8 cellular contexts compared by ENCODE assay signal in genomic region chr5:122192883-122193496, GRCh38.
DNase-seq lines count a peak whose midpoint lies in the region; ATAC-seq, FAIRE-seq and TF ChIP-seq lines count a peak whose summit lies in the region.

No MANE protein-coding gene starts in this region.

- TF ChIP-seq POLR2A in heart left ventricle (IDR thresholded peaks at IDR 0.05) = no peak

- WGBS in heart left ventricle, 4 donors = 9 to 14% (median 11%) methylated on average over 4 of the region's 4 CpGs

- H3K36me3 ChIP-seq in heart left ventricle = no peaks in the 10 kb centered on the region
- H3K36me3 ChIP-seq in skeletal muscle satellite cell (ENCODE audit: insufficient read depth, low read length) = no peaks in the 10 kb centered on the region

- peak; percentile 68 for FAIRE-seq in D721Med (lab: Jason Lieb, UNC)

- H3K27me3 ChIP-seq in heart left ventricle (peaks cover 0 to 5% (median 0%) of the 10 kb centered on the region in 9 donors), skeletal muscle satellite cell (ENCODE audit: control insufficient read depth, insufficient read depth, low read length) (peaks cover 9% of the 10 kb centered on the region)

- H3K9me3 ChIP-seq in heart left ventricle = no peaks in the 10 kb centered on the region
- H3K9me3 ChIP-seq in skeletal muscle satellite cell (replicated peaks; ENCODE audit: low read length) = no peaks in the 10 kb centered on the region

- TF ChIP-seq CTCF in D721Med (IDR thresholded peaks at IDR 0.05; ENCODE audit: insufficient read depth, missing control alignments) (peak; percentile 77), WTC11 (IDR thresholded peaks at IDR 0.05) (peak; percentile 31; the same call in 1 of the 2 replicates), heart left ventricle (IDR thresholded peaks at IDR 0.05) (peak; percentile 45 to 74 (median 60))

- H3K4me1 Mint-ChIP-seq in WTC11 = peaks cover 10% of the 10 kb centered on the region

- H3K27ac Mint-ChIP-seq in WTC11 = no peak overlapping the region

- no peaks in the 10 kb centered on the region for H3K27me3 Mint-ChIP-seq in WTC11 (ENCODE audit: low read depth)

- no peak overlapping the region for H3K4me3 ChIP-seq in heart left ventricle
- H3K4me3 ChIP-seq in skeletal muscle satellite cell (ENCODE audit: low read length) = no peak overlapping the region

- DNase-seq in D721Med (ENCODE audit: insufficient read length, low spot score) = no peak
- peak; percentile 23 for DNase-seq in NCI-H2171 (lab: John Stamatoyannopoulos, UW)
- no peak for DNase-seq in WTC11 (ENCODE audit: low spot score)
- peak in 1 of 5 donors; percentile 22 for DNase-seq in heart left ventricle
- DNase-seq in stimulated activated CD4-positive, alpha-beta T cell treated with anti-CD3 and anti-CD28 coated beads, Interleukin-2, amount 100 ng/mL, for 24 hours = no peak

- H3K4me2 ChIP-seq in skeletal muscle satellite cell (ENCODE audit: low read length) = peak overlapping the region; percentile 15

- H3K9me3 Mint-ChIP-seq in WTC11 = no peaks in the 10 kb centered on the region

- H3K4me1 ChIP-seq in heart left ventricle (peaks cover 0 to 6% (median 0%) of the 10 kb centered on the region in 12 donors), skeletal muscle satellite cell (ENCODE audit: control insufficient read depth, insufficient read depth, low read length) (no peaks in the 10 kb centered on the region)

- CTCF ChIA-PET in WTC11 (lab: Charles Lee) = no interaction called here

- no peaks in the 10 kb centered on the region for H3K36me3 Mint-ChIP-seq in WTC11

- ATAC-seq in GM19328 (IDR thresholded peaks at IDR 0.05; ENCODE audit: unreplicated experiment) = peak; percentile 84
- peak; percentile 86 for ATAC-seq in HG03135 (IDR thresholded peaks at IDR 0.05; ENCODE audit: unreplicated experiment)
- ATAC-seq in WTC11 = peak; percentile 84
- peak in 3 of 4 donors; percentile 68 to 80 (median 75) for ATAC-seq in heart left ventricle

- H3K9ac ChIP-seq in skeletal muscle satellite cell (ENCODE audit: low read depth, low read length) = no peak overlapping the region

- POLR2A ChIA-PET in WTC11 (lab: Charles Lee) = interaction anchor here (0.6 kb wide), 1 partner anchor 85 kb away, joined by 3 read pairs; no protein-coding TSS in a partner anchor

- H3K27ac ChIP-seq in heart left ventricle = no peak overlapping the region

- intact Hi-C loops in heart left ventricle (cut with DNase I) = loop anchor here in 6 of 10 donors (2.0 to 10.0 kb wide), 4 partner anchors 220 to 302 kb away; no protein-coding TSS in a partner anchor

- H3K4me3 Mint-ChIP-seq in WTC11 = no peak overlapping the region

TF ChIP-seq in WTC11, 78 proteins besides CTCF, POLR2A, EP300 and RAD21:
- TF ChIP-seq E2F5 (CRISPR knock-in tag; IDR thresholded peaks at IDR 0.05) (no peak), ZNF425 (CRISPR knock-in tag; conservative IDR thresholded peaks at IDR 0.05) (no peak), ATF2 (CRISPR knock-in tag; IDR thresholded peaks at IDR 0.05; ENCODE audit: borderline replicate concordance, low read depth) (no peak), AFF4 (CRISPR knock-in tag; IDR thresholded peaks at IDR 0.05; ENCODE audit: borderline replicate concordance) (no peak)
